Comparison of ENCODE assay signal across 18 cellular contexts in genomic region chr2:85757860-85758259, GRCh38. TPM values are rescaled to one million over a fixed set of nuclear protein-coding genes. Genes with fewer than 3 reads are reported as not detected.
"Had no signal": no experiment of that assay in that cellular context is flagged by ENCODE, and none has a peak within 500 bp of the region (broad histone marks: within the 10 kb centered on the region; RNA-seq: fewer than 3 reads in every experiment).

No MANE protein-coding gene starts in this region.

- ATAC-seq: activated T-helper 17 cell treated with anti-CD3 and anti-CD28 coated beads, Interleukin-2, amount 50 U/mL, for 72 hours; stimulated activated effector memory CD8-positive, alpha-beta T cell treated with anti-CD3 and anti-CD28 coated beads, Interleukin-12 subunit alpha, Interleukin-12 subunit beta, amount 100 ng/mL, for 72 hours had no signal

- H3K36me3 ChIP-seq: brain microvascular endothelial cell had no signal

- H3K27me3 ChIP-seq: esophagus muscularis mucosa, testis had no signal

- H3K9me3 ChIP-seq: esophagus muscularis mucosa, stomach, testis had no signal

- DNase-seq: activated B cell treated with CpG ODN at 0.5 μM for 24 hours; activated CD4-positive, alpha-beta memory T cell treated with anti-CD3 and anti-CD28 coated beads for 36 hours; activated CD4-positive, alpha-beta T cell treated with anti-CD3 and anti-CD28 coated beads for 4 hours; activated naive CD4-positive, alpha-beta T cell; activated naive CD8-positive, alpha-beta T cell treated with anti-CD3 and anti-CD28 coated beads, Interleukin-2, amount 10 ng/mL, durations not matched to agents 7 days and 5 days; activated T-cell treated with anti-CD3 and anti-CD28 coated beads, Interleukin-2, amount 50 U/mL, for 1 hour; brain microvascular endothelial cell; cerebellar nuclear complex; effector memory CD4-positive, alpha-beta T cell; foreskin fibroblast; islet precursor cell; stimulated activated CD4-positive, alpha-beta T cell treated with anti-CD3 and anti-CD28 coated beads, Interleukin-4, amount 100 ng/mL, for 24 hours; testis had no signal

- H3K27ac ChIP-seq: brain microvascular endothelial cell, SK-N-MC, testis had no signal

- H3K4me3 ChIP-seq: SK-N-MC, testis had no signal

RNA-seq across cellular contexts. Expression of gene ATOH8, which starts 4.1 kb away (rescaled TPM):
- total RNA-seq: activated B cell treated with CpG ODN at 0.5 μM for 24 hours; activated CD4-positive, alpha-beta memory T cell treated with anti-CD3 and anti-CD28 coated beads for 36 hours; activated naive CD8-positive, alpha-beta T cell treated with anti-CD3 and anti-CD28 coated beads, Interleukin-2, amount 10 ng/mL, durations not matched to agents 7 days and 5 days; activated T-helper 17 cell treated with anti-CD3 and anti-CD28 coated beads, Interleukin-2, amount 50 U/mL, for 72 hours had no signal
